Comparison of ENCODE assay signal across 9 cellular contexts in genomic region chr7:140316165-140316661, GRCh38.
DNase-seq lines count a peak whose midpoint lies in the region; ATAC-seq and TF ChIP-seq lines count a peak whose summit lies in the region.
"Had no signal": no experiment of that assay in that cellular context is flagged by ENCODE, and none has a peak within 500 bp of the region (broad histone marks: within the 10 kb centered on the region; RNA-seq: fewer than 3 reads in every experiment).

No MANE protein-coding gene starts in this region.

- H3K27ac ChIP-seq in SK-N-SH (ENCODE audit: low read depth in 2 of 2, low read length in 1 of 2), result no peak overlapping the region

- H4K20me1 ChIP-seq in SK-N-SH (ENCODE audit: insufficient read depth), result no peaks in the 10 kb centered on the region

- ATAC-seq in HG02884 (IDR thresholded peaks at IDR 0.05; ENCODE audit: unreplicated experiment), result no peak
- ATAC-seq: T-cell had no signal

- H3K4me1 ChIP-seq in SK-N-SH (ENCODE audit: control insufficient read depth in 1 of 2, insufficient read depth in 2 of 2, low read depth in 1 of 2, low read length in 1 of 2), result no peaks in the 10 kb centered on the region; a peak in 1 of 4 replicates

- peaks cover 7% of the 10 kb centered on the region; the same call in 1 of the 2 replicates for H3K9me3 ChIP-seq in SK-N-SH

- H3K36me3 ChIP-seq in SK-N-SH (replicated peaks in 1 of 2; ENCODE audit: control insufficient read depth in 1 of 2, insufficient read depth in 2 of 2, low read length in 1 of 2), result peaks cover 0 to 4% of the 10 kb centered on the region in 2 experiments

- TF ChIP-seq CTCF in SK-N-SH (IDR thresholded peaks at IDR 0.05), result no peak

- H3K9ac ChIP-seq in SK-N-SH, result no peak overlapping the region

- DNase-seq in NCI-H2107 (lab: John Stamatoyannopoulos, UW) (peak; percentile 12), NCI-H2107 treated with DMSO at 0.1 percent for 48 hours (lab: John Stamatoyannopoulos, UW; ENCODE audit: unreplicated experiment) (no peak), SK-N-SH (no peak), fibroblast of gingiva (ENCODE audit: low read depth) (peak; percentile 85), nucleus accumbens (lab: John Stamatoyannopoulos, UW) (peak in 52 of 56 donors; percentile 18 to 92 (median 74)), iPS-NIHi7 (ENCODE audit: extremely low spot score) (no peak), NCI-H2227 treated with DMSO at 0.1 percent for 48 hours (lab: John Stamatoyannopoulos, UW) (no peak)

- H2AFZ ChIP-seq in SK-N-SH (ENCODE audit: low read depth), result peak overlapping the region; percentile 3; the same call in 1 of the 2 replicates

- no peaks in the 10 kb centered on the region for H3K79me2 ChIP-seq in SK-N-SH (ENCODE audit: insufficient read depth)

- WGBS in SK-N-SH (ENCODE audit: low lambda C conversion rate), result 33% methylated on average over 5 of the region's 7 CpGs

- no peaks in the 10 kb centered on the region for H3K9me2 ChIP-seq in SK-N-SH

- H3K4me2 ChIP-seq in SK-N-SH, result peak overlapping the region; percentile 46

- peak overlapping the region in 1 of 2 experiments; percentile 2; a peak in 1 of 4 replicates for H3K4me3 ChIP-seq in SK-N-SH (ENCODE audit: low read depth in 2 of 2, low read length in 1 of 2)

- TF ChIP-seq EP300 in SK-N-SH (IDR thresholded peaks at IDR 0.05; ENCODE audit: borderline replicate concordance in 1 of 2, low read depth in 1 of 2, low read length in 1 of 2), result no peak

- CTCF ChIA-PET in SK-N-SH (lab: Yijun Ruan, JAX), result interaction anchor here (3.2 kb wide), 1 partner anchor 10 kb away, joined by 15 read pairs; no protein-coding TSS in a partner anchor

- POLR2A ChIA-PET in SK-N-SH (lab: Yijun Ruan, JAX), result no interaction called here

- no peaks in the 10 kb centered on the region for H3F3A ChIP-seq in SK-N-SH (replicated peaks; ENCODE audit: insufficient read depth)

- no peaks in the 10 kb centered on the region for H3K27me3 ChIP-seq in SK-N-SH (ENCODE audit: insufficient read depth)

- no peak for TF ChIP-seq RAD21 in SK-N-SH (IDR thresholded peaks at IDR 0.05; ENCODE audit: low read length)

TF ChIP-seq in SK-N-SH, 30 proteins besides CTCF, POLR2A, EP300 and RAD21:
- peak; percentile 42; the same call in 1 of the 2 replicates for TF ChIP-seq NFIC (IDR thresholded peaks at IDR 0.05; ENCODE audit: borderline replicate concordance)
- TF ChIP-seq FOXJ3 (CRISPR knock-in tag; IDR thresholded peaks at IDR 0.05), result no peak
- peak; percentile 43; the same call in 1 of the 2 replicates for TF ChIP-seq PBX3 (IDR thresholded peaks at IDR 0.05)
- TF ChIP-seq TCF12 (IDR thresholded peaks at IDR 0.05), result peak; percentile 25; the same call in 1 of the 2 replicates
- peak; percentile 57; the same call in 1 of the 2 replicates for TF ChIP-seq FOSL2 (IDR thresholded peaks at IDR 0.05; ENCODE audit: borderline replicate concordance, low read depth)
- 0 out of 2 replicates have a peak, but pooled peaks have one; percentile 6 for TF ChIP-seq JUND (IDR thresholded peaks at IDR 0.05)
- no peak for TF ChIP-seq POLR2AphosphoS5 (IDR thresholded peaks at IDR 0.05; ENCODE audit: low read depth, low read length)

Comparison
In these comparisons a context has a peak if more than half of its experiments do, and no peak if none do; other contexts are left out.
1. DNase-seq: peak in NCI-H2107 (single experiment), fibroblast of gingiva (single experiment) and nucleus accumbens (52 of 56); none in NCI-H2107 treated with DMSO at 0.1 percent for 48 hours (single experiment), SK-N-SH (single experiment), iPS-NIHi7 (single experiment) and NCI-H2227 treated with DMSO at 0.1 percent for 48 hours (single experiment).